23 cellular contexts compared by ENCODE assay signal in genomic region chr1:95983831-95984230, GRCh38.
"Had no signal": no experiment of that assay in that cellular context is flagged by ENCODE, and none has a peak within 500 bp of the region (broad histone marks: within the 10 kb centered on the region; RNA-seq: fewer than 3 reads in every experiment).

No MANE protein-coding gene starts in this region.

- H3K27ac ChIP-seq: colonic mucosa, coronary artery, epithelial cell of prostate, esophagus muscularis mucosa, esophagus squamous epithelium, foreskin keratinocyte, gastrocnemius medialis, gastroesophageal sphincter, heart left ventricle, heart right ventricle had no signal

- H3K4me3 ChIP-seq: colonic mucosa, coronary artery, dorsolateral prefrontal cortex, esophagus muscularis mucosa, esophagus squamous epithelium, gastrocnemius medialis, gastroesophageal sphincter, heart left ventricle, heart right ventricle had no signal

- DNase-seq: colonic mucosa; cortex of kidney; dermis blood vessel endothelial cell; dorsolateral prefrontal cortex; effector CD4-positive, alpha-beta T cell; effector CD8-positive, alpha-beta T cell; effector memory CD4-positive, alpha-beta T cell; effector memory CD8-positive, alpha-beta T cell; endodermal cell; erythroblast; esophagus squamous epithelium; foreskin fibroblast; foreskin keratinocyte; gastrocnemius medialis; glutamatergic neuron; head of caudate nucleus; heart left ventricle; heart right ventricle had no signal

- H3K36me3 ChIP-seq: colonic mucosa, esophagus muscularis mucosa, esophagus squamous epithelium, gastrocnemius medialis, gastroesophageal sphincter, heart left ventricle, heart right ventricle had no signal

- H3K27me3 ChIP-seq: colonic mucosa, esophagus muscularis mucosa, esophagus squamous epithelium, foreskin keratinocyte, gastrocnemius medialis, gastroesophageal sphincter, heart left ventricle, heart right ventricle had no signal

- H3K9me3 ChIP-seq: colonic mucosa, esophagus muscularis mucosa, esophagus squamous epithelium, gastrocnemius medialis, gastroesophageal sphincter, heart left ventricle, heart right ventricle had no signal

- ATAC-seq: effector memory CD8-positive, alpha-beta T cell; esophagus mucosa; foreskin keratinocyte; gastrocnemius medialis; gastroesophageal sphincter; heart left ventricle; heart right ventricle had no signal
